Comparison of ENCODE assay signal across 16 cellular contexts in the genomic region with DNA sequence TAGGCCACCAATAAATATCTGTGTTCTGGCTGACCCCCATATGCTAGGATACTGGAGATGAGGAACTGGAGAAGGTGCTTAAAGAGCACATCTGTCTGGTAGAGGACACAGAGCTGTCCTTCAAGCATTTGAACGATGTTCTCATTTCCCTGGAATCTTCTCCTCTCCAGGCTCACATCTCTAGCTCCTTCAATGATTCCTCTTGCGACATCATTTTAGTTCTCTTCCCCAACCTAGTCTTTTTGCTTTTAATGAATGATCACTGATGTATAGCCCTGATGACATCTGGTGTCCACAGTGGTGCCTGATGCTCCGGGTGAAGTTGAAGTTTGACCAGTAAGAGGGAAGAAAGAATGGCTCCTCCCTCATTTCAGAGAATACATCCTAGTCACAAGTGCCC.
"Had no signal": no experiment of that assay in that cellular context is flagged by ENCODE, and none has a peak within 500 bp of the region (broad histone marks: within the 10 kb centered on the region; RNA-seq: fewer than 3 reads in every experiment).

No MANE protein-coding gene starts in this region.

- ATAC-seq: activated naive CD4-positive, alpha-beta T cell treated with anti-CD3 and anti-CD28 coated beads, Interleukin-2, amount 50 U/mL, for 72 hours; lower lobe of right lung; natural killer cell; stimulated activated naive CD8-positive, alpha-beta T cell treated with anti-CD3 and anti-CD28 coated beads, Interleukin-15, Interleukin-2, amounts not matched to agents 100 U/mL and 50 U/mL, for 24 hours; T-helper 17 cell had no signal

- FAIRE-seq: endometrium, islet of Langerhans had no signal

- DNase-seq: activated CD4-positive, alpha-beta T cell treated with anti-CD3 and anti-CD28 coated beads for 1 hour; activated gamma-delta T cell; adrenal gland; lower lobe of right lung; natural killer cell; ovary; sigmoid colon; stimulated activated CD4-positive, alpha-beta T cell treated with anti-CD3 and anti-CD28 coated beads, Interleukin-1b, Interleukin-23, amount 100 ng/mL, for 48 hours; stimulated activated naive CD8-positive, alpha-beta T cell treated with anti-CD3 and anti-CD28 coated beads, Interleukin-15, Interleukin-2, amounts not matched to agents 100 U/mL and 50 U/mL, for 24 hours; substantia nigra; T-helper 17 cell; tibial artery; WERI-Rb-1 had no signal
